ENCODE assay signal across 16 cellular contexts in the genomic region with DNA sequence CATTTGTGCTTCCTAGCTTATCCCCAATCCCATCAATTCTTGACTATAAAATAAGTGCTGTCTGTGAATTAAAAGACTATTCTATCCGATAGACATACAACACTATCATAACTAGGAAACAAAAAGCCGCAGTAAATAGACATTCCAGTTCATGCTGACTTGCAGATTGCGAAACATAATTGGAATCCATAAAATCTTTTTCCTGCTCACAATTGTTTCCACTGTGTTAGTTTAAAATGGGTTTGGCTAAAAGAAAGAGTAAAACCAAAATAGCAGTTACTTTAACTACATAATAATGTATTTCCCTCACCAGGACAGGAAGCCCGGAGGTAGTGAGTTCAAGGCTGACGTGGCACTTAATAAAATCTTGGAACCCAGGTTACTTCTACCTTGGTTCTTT. TPM values are rescaled to one million over a fixed set of nuclear protein-coding genes. Genes with fewer than 3 reads are reported as not detected.
"Had no signal": no experiment of that assay in that cellular context is flagged by ENCODE, and none has a peak within 500 bp of the region (broad histone marks: within the 10 kb centered on the region; RNA-seq: fewer than 3 reads in every experiment).

No MANE protein-coding gene starts in this region.

- H3K9me3 Mint-ChIP-seq: activated CD4-positive, alpha-beta memory T cell treated with anti-CD3 and anti-CD28 coated beads for 36 hours; activated naive CD4-positive, alpha-beta T cell treated with anti-CD3 and anti-CD28 coated beads for 36 hours; activated T-helper 2 cell treated with anti-CD3 and anti-CD28 coated beads, Interferon-gamma antibody, Interleukin-2, Interleukin-4, amounts not matched to agents 10 μg/mL and 5 μg/mL and 100 μg/mL, durations not matched to agents 14 hours and 24 hours and 36 hours; naive thymus-derived CD8-positive, alpha-beta T cell had no signal

- H3K4me1 Mint-ChIP-seq: activated CD8-positive, alpha-beta memory T cell treated with anti-CD3 and anti-CD28 coated beads, Interleukin-2, amount 10 ng/mL, durations not matched to agents 7 days and 5 days had no signal

- H3K4me3 ChIP-seq: pancreas, sigmoid colon had no signal

- H3K36me3 ChIP-seq: pancreas, sigmoid colon had no signal

- H3K36me3 Mint-ChIP-seq: activated CD4-positive, alpha-beta memory T cell treated with anti-CD3 and anti-CD28 coated beads for 36 hours; activated CD8-positive, alpha-beta memory T cell treated with anti-CD3 and anti-CD28 coated beads, Interleukin-2, amount 10 ng/mL, durations not matched to agents 7 days and 5 days; naive thymus-derived CD8-positive, alpha-beta T cell had no signal

- DNase-seq: activated CD4-positive, alpha-beta memory T cell treated with anti-CD3 and anti-CD28 coated beads for 36 hours; activated CD4-positive, alpha-beta T cell treated with anti-CD3 and anti-CD28 coated beads for 1 hour; activated CD8-positive, alpha-beta memory T cell treated with anti-CD3 and anti-CD28 coated beads, Interleukin-2, amount 10 ng/mL, durations not matched to agents 7 days and 5 days; activated naive CD4-positive, alpha-beta T cell treated with anti-CD3 and anti-CD28 coated beads for 36 hours; activated T-cell treated with anti-CD3 and anti-CD28 coated beads, Interleukin-2, amount 50 U/mL, for 1 hour; mammary epithelial cell; naive thymus-derived CD8-positive, alpha-beta T cell; pancreas; sigmoid colon; stimulated activated CD4-positive, alpha-beta T cell treated with anti-CD3 and anti-CD28 coated beads, Interleukin-12 subunit alpha, Interleukin-12 subunit beta, amount 100 ng/mL, for 4 hours; stimulated activated CD4-positive, alpha-beta T cell treated with anti-CD3 and anti-CD28 coated beads, Interleukin-2, amount 100 ng/mL, for 24 hours; T-helper 9 cell had no signal

- H3K9me3 ChIP-seq: pancreas, sigmoid colon had no signal

- H3K4me3 Mint-ChIP-seq: activated CD4-positive, alpha-beta memory T cell treated with anti-CD3 and anti-CD28 coated beads for 36 hours; activated CD8-positive, alpha-beta memory T cell treated with anti-CD3 and anti-CD28 coated beads, Interleukin-2, amount 10 ng/mL, durations not matched to agents 7 days and 5 days; activated naive CD4-positive, alpha-beta T cell treated with anti-CD3 and anti-CD28 coated beads for 36 hours; naive thymus-derived CD8-positive, alpha-beta T cell had no signal

- H3K27ac Mint-ChIP-seq: activated CD4-positive, alpha-beta memory T cell treated with anti-CD3 and anti-CD28 coated beads for 36 hours; activated CD8-positive, alpha-beta memory T cell treated with anti-CD3 and anti-CD28 coated beads, Interleukin-2, amount 10 ng/mL, durations not matched to agents 7 days and 5 days; activated naive CD4-positive, alpha-beta T cell treated with anti-CD3 and anti-CD28 coated beads for 36 hours; activated T-helper 2 cell treated with anti-CD3 and anti-CD28 coated beads, Interferon-gamma antibody, Interleukin-2, Interleukin-4, amounts not matched to agents 10 μg/mL and 5 μg/mL and 100 μg/mL, durations not matched to agents 14 hours and 24 hours and 36 hours; naive thymus-derived CD8-positive, alpha-beta T cell had no signal

- H3K27ac ChIP-seq: pancreas, sigmoid colon had no signal

RNA-seq across cellular contexts. Expression of a gene that starts 17.2 kb away (rescaled TPM):
- total RNA-seq: activated CD4-positive, alpha-beta memory T cell treated with anti-CD3 and anti-CD28 coated beads for 36 hours; activated CD8-positive, alpha-beta memory T cell treated with anti-CD3 and anti-CD28 coated beads, Interleukin-2, amount 10 ng/mL, durations not matched to agents 7 days and 5 days; activated naive CD4-positive, alpha-beta T cell treated with anti-CD3 and anti-CD28 coated beads for 36 hours; activated T-helper 2 cell treated with anti-CD3 and anti-CD28 coated beads, Interferon-gamma antibody, Interleukin-2, Interleukin-4, amounts not matched to agents 10 μg/mL and 5 μg/mL and 100 μg/mL, durations not matched to agents 14 hours and 24 hours and 36 hours; astrocyte; bronchial epithelial cell; cerebellum; mammary epithelial cell; naive thymus-derived CD8-positive, alpha-beta T cell; sigmoid colon had no signal
